Comparison of ENCODE assay signal across 1 cellular context in the genomic region with DNA sequence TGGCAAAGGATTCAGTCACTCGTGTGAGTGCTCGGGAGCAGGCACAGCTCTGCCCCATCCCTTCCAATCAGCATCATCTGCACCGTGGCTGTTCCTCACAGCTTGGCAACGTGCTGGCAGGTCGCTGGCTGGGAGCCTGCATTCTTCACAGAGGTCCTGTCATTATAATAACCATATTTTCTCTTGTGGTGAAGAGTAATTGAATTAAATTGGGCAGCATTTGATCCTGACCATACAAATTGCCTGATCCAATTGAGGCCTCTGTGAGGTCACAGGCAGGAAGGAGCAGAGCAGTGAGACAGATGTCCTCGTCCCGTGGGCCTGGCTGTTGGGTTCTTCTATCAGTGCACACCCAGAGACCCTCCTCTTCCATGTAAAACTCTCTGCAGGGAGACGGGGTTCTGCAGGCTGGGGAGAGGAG.
A peak's percentile ranks its signal among the peaks of the same experiment; 100 is the strongest.
TF ChIP-seq lines count a peak whose summit lies in the region.

No MANE protein-coding gene starts in this region.

TF ChIP-seq in HepG2, 621 proteins besides CTCF, POLR2A, EP300 and RAD21 (continued from another document):
- TF ChIP-seq, protein P1, sequence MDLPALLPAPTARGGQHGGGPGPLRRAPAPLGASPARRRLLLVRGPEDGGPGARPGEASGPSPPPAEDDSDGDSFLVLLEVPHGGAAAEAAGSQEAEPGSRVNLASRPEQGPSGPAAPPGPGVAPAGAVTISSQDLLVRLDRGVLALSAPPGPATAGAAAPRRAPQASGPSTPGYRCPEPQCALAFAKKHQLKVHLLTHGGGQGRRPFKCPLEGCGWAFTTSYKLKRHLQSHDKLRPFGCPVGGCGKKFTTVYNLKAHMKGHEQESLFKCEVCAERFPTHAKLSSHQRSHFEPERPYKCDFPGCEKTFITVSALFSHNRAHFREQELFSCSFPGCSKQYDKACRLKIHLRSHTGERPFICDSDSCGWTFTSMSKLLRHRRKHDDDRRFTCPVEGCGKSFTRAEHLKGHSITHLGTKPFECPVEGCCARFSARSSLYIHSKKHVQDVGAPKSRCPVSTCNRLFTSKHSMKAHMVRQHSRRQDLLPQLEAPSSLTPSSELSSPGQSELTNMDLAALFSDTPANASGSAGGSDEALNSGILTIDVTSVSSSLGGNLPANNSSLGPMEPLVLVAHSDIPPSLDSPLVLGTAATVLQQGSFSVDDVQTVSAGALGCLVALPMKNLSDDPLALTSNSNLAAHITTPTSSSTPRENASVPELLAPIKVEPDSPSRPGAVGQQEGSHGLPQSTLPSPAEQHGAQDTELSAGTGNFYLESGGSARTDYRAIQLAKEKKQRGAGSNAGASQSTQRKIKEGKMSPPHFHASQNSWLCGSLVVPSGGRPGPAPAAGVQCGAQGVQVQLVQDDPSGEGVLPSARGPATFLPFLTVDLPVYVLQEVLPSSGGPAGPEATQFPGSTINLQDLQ (CRISPR knock-in tag; IDR thresholded peaks at IDR 0.05) = no peak
- no peak for TF ChIP-seq TGIF2 (CRISPR knock-in tag; IDR thresholded peaks at IDR 0.05)
- 0 out of 2 replicates have a peak, but pooled peaks have one; percentile 35 for TF ChIP-seq HDAC1 (CRISPR knock-in tag; IDR thresholded peaks at IDR 0.05)
- no peak for TF ChIP-seq FOXP1 (IDR thresholded peaks at IDR 0.05)
- TF ChIP-seq FOXP1 (CRISPR knock-in tag; IDR thresholded peaks at IDR 0.05) = no peak
- TF ChIP-seq ZNF350 (CRISPR knock-in tag; IDR thresholded peaks at IDR 0.05; ENCODE audit: borderline replicate concordance, low read depth) = no peak
- TF ChIP-seq KLF15 (CRISPR knock-in tag; IDR thresholded peaks at IDR 0.05; ENCODE audit: borderline replicate concordance) = no peak
- TF ChIP-seq DMAP1 (CRISPR knock-in tag; IDR thresholded peaks at IDR 0.05) = no peak
- no peak for TF ChIP-seq ZNF17 (CRISPR knock-in tag; IDR thresholded peaks at IDR 0.05)
- no peak for TF ChIP-seq FOXK2 (IDR thresholded peaks at IDR 0.05)
